ENCODE assay signal across 29 cellular contexts in genomic region chr3:159114582-159114981, GRCh38. TPM values are rescaled to one million over a fixed set of nuclear protein-coding genes. Genes with fewer than 3 reads are reported as not detected.
"Had no signal": no experiment of that assay in that cellular context is flagged by ENCODE, and none has a peak within 500 bp of the region (broad histone marks: within the 10 kb centered on the region; RNA-seq: fewer than 3 reads in every experiment).

No MANE protein-coding gene starts in this region.

- H3K27me3 ChIP-seq: ascending aorta, body of pancreas, Peyer's patch had no signal

- H3K9me3 ChIP-seq: ascending aorta, body of pancreas, MG63, Peyer's patch had no signal

- H3K27me3 Mint-ChIP-seq: activated B cell treated with CpG ODN at 0.5 μM for 24 hours; activated CD4-positive, alpha-beta T cell treated with anti-CD3 and anti-CD28 coated beads, Interleukin-2, amount 10 ng/mL, durations not matched to agents 24 days and 14 days; activated CD8-positive, alpha-beta memory T cell treated with anti-CD3 and anti-CD28 coated beads, Interleukin-2, amount 10 ng/mL, durations not matched to agents 7 days and 5 days; activated naive CD4-positive, alpha-beta T cell treated with anti-CD3 and anti-CD28 coated beads, Interleukin-2, amount 50 U/mL, for 24 hours; activated T-cell treated with anti-CD3 and anti-CD28 coated beads, Interleukin-2, amount 50 U/mL, for 24 hours; T-helper 17 cell had no signal

- H3K4me1 ChIP-seq: ascending aorta, body of pancreas, Peyer's patch had no signal

- H3K27ac ChIP-seq: ascending aorta, body of pancreas, Peyer's patch had no signal

- H3K4me3 Mint-ChIP-seq: activated B cell treated with CpG ODN at 0.5 μM for 24 hours; activated CD4-positive, alpha-beta T cell treated with anti-CD3 and anti-CD28 coated beads, Interleukin-2, amount 10 ng/mL, durations not matched to agents 24 days and 14 days; activated CD8-positive, alpha-beta memory T cell treated with anti-CD3 and anti-CD28 coated beads, Interleukin-2, amount 10 ng/mL, durations not matched to agents 7 days and 5 days; activated naive CD4-positive, alpha-beta T cell treated with anti-CD3 and anti-CD28 coated beads, Interleukin-2, amount 50 U/mL, for 24 hours; activated T-cell treated with anti-CD3 and anti-CD28 coated beads, Interleukin-2, amount 50 U/mL, for 24 hours; activated T-helper 1 cell treated with anti-CD3 and anti-CD28 coated beads, Interleukin-12 subunit alpha, Interleukin-12 subunit beta, Interleukin-2, Interleukin-4 antibody, amounts not matched to agents 30 ng/mL and 10 ng/mL and 1 ng/mL, durations not matched to agents 14 hours and 24 hours and 36 hours; T-helper 17 cell had no signal

- H3K9me3 Mint-ChIP-seq: activated B cell treated with CpG ODN at 0.5 μM for 24 hours; activated CD4-positive, alpha-beta T cell treated with anti-CD3 and anti-CD28 coated beads, Interleukin-2, amount 10 ng/mL, durations not matched to agents 24 days and 14 days; activated naive CD4-positive, alpha-beta T cell treated with anti-CD3 and anti-CD28 coated beads, Interleukin-2, amount 50 U/mL, for 24 hours; activated T-cell treated with anti-CD3 and anti-CD28 coated beads, Interleukin-2, amount 50 U/mL, for 24 hours; activated T-helper 1 cell treated with anti-CD3 and anti-CD28 coated beads, Interleukin-12 subunit alpha, Interleukin-12 subunit beta, Interleukin-2, Interleukin-4 antibody, amounts not matched to agents 30 ng/mL and 10 ng/mL and 1 ng/mL, durations not matched to agents 14 hours and 24 hours and 36 hours had no signal

- H3K4me3 ChIP-seq: ascending aorta, body of pancreas, K562, MG63, Peyer's patch had no signal

- H3K36me3 Mint-ChIP-seq: activated CD8-positive, alpha-beta memory T cell treated with anti-CD3 and anti-CD28 coated beads, Interleukin-2, amount 10 ng/mL, durations not matched to agents 7 days and 5 days; activated naive CD4-positive, alpha-beta T cell treated with anti-CD3 and anti-CD28 coated beads, Interleukin-2, amount 50 U/mL, for 24 hours had no signal

- DNase-seq: activated B cell treated with CpG ODN at 0.5 μM for 24 hours; activated CD4-positive, alpha-beta T cell treated with anti-CD3 and anti-CD28 coated beads for 1 hour; activated CD4-positive, alpha-beta T cell treated with anti-CD3 and anti-CD28 coated beads, Interleukin-2, amount 10 ng/mL, durations not matched to agents 24 days and 14 days; activated CD4-positive, alpha-beta T cell treated with anti-CD3 and anti-CD28 coated beads, Interleukin-2, amount 50 U/mL, for 48 hours; activated CD8-positive, alpha-beta memory T cell treated with anti-CD3 and anti-CD28 coated beads, Interleukin-2, amount 10 ng/mL, durations not matched to agents 7 days and 5 days; activated effector memory CD4-positive, alpha-beta T cell treated with Interleukin-2 at 50 U/mL for 16 hours; activated naive CD4-positive, alpha-beta T cell; activated T-cell treated with anti-CD3 and anti-CD28 coated beads, Interleukin-2, amount 50 U/mL, for 24 hours; body of pancreas; central memory CD4-positive, alpha-beta T cell; MG63; NCI-H146; NCI-H1930; NCI-H345; NCI-H510A; NCI-H526 treated with DMSO at 0.1 percent for 48 hours; NCI-H82; NK-92 treated with Interleukin-12 subunit alpha and Interleukin-12 subunit beta, amount 100 ng/mL, for 24 hours; Peyer's patch; SHP77 treated with DMSO at 0.1 percent for 48 hours; T-helper 17 cell; T-helper 9 cell had no signal

- H3K4me1 Mint-ChIP-seq: activated CD4-positive, alpha-beta T cell treated with anti-CD3 and anti-CD28 coated beads, Interleukin-2, amount 10 ng/mL, durations not matched to agents 24 days and 14 days; activated CD8-positive, alpha-beta memory T cell treated with anti-CD3 and anti-CD28 coated beads, Interleukin-2, amount 10 ng/mL, durations not matched to agents 7 days and 5 days; activated naive CD4-positive, alpha-beta T cell treated with anti-CD3 and anti-CD28 coated beads, Interleukin-2, amount 50 U/mL, for 24 hours; T-helper 17 cell had no signal

- H3K27ac Mint-ChIP-seq: activated B cell treated with CpG ODN at 0.5 μM for 24 hours; activated CD4-positive, alpha-beta T cell treated with anti-CD3 and anti-CD28 coated beads, Interleukin-2, amount 10 ng/mL, durations not matched to agents 24 days and 14 days; activated CD8-positive, alpha-beta memory T cell treated with anti-CD3 and anti-CD28 coated beads, Interleukin-2, amount 10 ng/mL, durations not matched to agents 7 days and 5 days; activated naive CD4-positive, alpha-beta T cell treated with anti-CD3 and anti-CD28 coated beads, Interleukin-2, amount 50 U/mL, for 24 hours; activated T-cell treated with anti-CD3 and anti-CD28 coated beads, Interleukin-2, amount 50 U/mL, for 24 hours; activated T-helper 1 cell treated with anti-CD3 and anti-CD28 coated beads, Interleukin-12 subunit alpha, Interleukin-12 subunit beta, Interleukin-2, Interleukin-4 antibody, amounts not matched to agents 30 ng/mL and 10 ng/mL and 1 ng/mL, durations not matched to agents 14 hours and 24 hours and 36 hours; T-helper 17 cell had no signal

- ATAC-seq: activated CD8-positive, alpha-beta memory T cell treated with anti-CD3 and anti-CD28 coated beads, Interleukin-2, amount 10 ng/mL, durations not matched to agents 7 days and 5 days; body of pancreas; K562; T-helper 17 cell had no signal

- H3K36me3 ChIP-seq: ascending aorta, MG63, Peyer's patch had no signal

RNA-seq across cellular contexts. Expression of gene IQCJ, which starts 45.5 kb away (rescaled TPM):
- total RNA-seq: activated B cell treated with CpG ODN at 0.5 μM for 24 hours; activated CD4-positive, alpha-beta T cell treated with anti-CD3 and anti-CD28 coated beads, Interleukin-2, amount 10 ng/mL, durations not matched to agents 24 days and 14 days; activated CD8-positive, alpha-beta memory T cell treated with anti-CD3 and anti-CD28 coated beads, Interleukin-2, amount 10 ng/mL, durations not matched to agents 7 days and 5 days; activated T-helper 1 cell treated with anti-CD3 and anti-CD28 coated beads, Interleukin-12 subunit alpha, Interleukin-12 subunit beta, Interleukin-2, Interleukin-4 antibody, amounts not matched to agents 30 ng/mL and 10 ng/mL and 1 ng/mL, durations not matched to agents 14 hours and 24 hours and 36 hours; ascending aorta; body of pancreas; bronchial epithelial cell; chondrocyte; K562; Peyer's patch; SK-MEL-5; T-helper 17 cell had no signal
